In genomic region chr22:32204856-32205722, GRCh38 we compare ENCODE assay signal across 8 cellular contexts. TPM values are rescaled to one million over a fixed set of nuclear protein-coding genes. Genes with fewer than 3 reads are reported as not detected.
DNase-seq lines count a peak whose midpoint lies in the region; ATAC-seq and TF ChIP-seq lines count a peak whose summit lies in the region.

Gene RFPL2 (minus strand): TSS chr22:32205073. CDS start chr22:32202451, 2,622 bp downstream.

- TF ChIP-seq CTCF in glutamatergic neuron (IDR thresholded peaks at IDR 0.05; ENCODE audit: partially characterized antibody, unreplicated experiment): no peak

- intact Hi-C loops in activated T-helper 1 cell treated with anti-CD3 and anti-CD28 coated beads, Interleukin-12 subunit alpha, Interleukin-12 subunit beta, Interleukin-2, Interleukin-4 antibody, amounts not matched to agents 30 ng/mL and 10 ng/mL and 1 ng/mL, durations not matched to agents 14 hours and 24 hours and 36 hours (cut with micrococcal nuclease): loop anchor here (10.0 kb wide), 1 partner anchor 270 kb away; the partner anchor contains the start of gene FBXO7
- intact Hi-C loops in posterior cingulate gyrus (cut with DNase I): loop anchor here (10.0 kb wide), 1 partner anchor 60 kb away; no protein-coding TSS in a partner anchor

- no peak for ATAC-seq in GM19463 (IDR thresholded peaks at IDR 0.05; ENCODE audit: unreplicated experiment)
- ATAC-seq in HG03460 (IDR thresholded peaks at IDR 0.05; ENCODE audit: unreplicated experiment): no peak
- no peak for ATAC-seq in HG03139 (IDR thresholded peaks at IDR 0.05; ENCODE audit: unreplicated experiment)

- H3K27me3 Mint-ChIP-seq in activated T-helper 1 cell treated with anti-CD3 and anti-CD28 coated beads, Interleukin-12 subunit alpha, Interleukin-12 subunit beta, Interleukin-2, Interleukin-4 antibody, amounts not matched to agents 30 ng/mL and 10 ng/mL and 1 ng/mL, durations not matched to agents 14 hours and 24 hours and 36 hours (ENCODE audit: insufficient read depth): peaks cover 19% of the 10 kb centered on the region
- H3K27me3 Mint-ChIP-seq in glutamatergic neuron (ENCODE audit: unreplicated experiment): peaks cover 15% of the 10 kb centered on the region

- H3K4me3 Mint-ChIP-seq in activated T-helper 1 cell treated with anti-CD3 and anti-CD28 coated beads, Interleukin-12 subunit alpha, Interleukin-12 subunit beta, Interleukin-2, Interleukin-4 antibody, amounts not matched to agents 30 ng/mL and 10 ng/mL and 1 ng/mL, durations not matched to agents 14 hours and 24 hours and 36 hours: peak within 1 kb of the TSS; percentile 68
- peak within 1 kb of the TSS; percentile 89 for H3K4me3 Mint-ChIP-seq in glutamatergic neuron (ENCODE audit: unreplicated experiment)

- peaks cover 38% of the 10 kb centered on the region for H3K4me1 Mint-ChIP-seq in activated T-helper 1 cell treated with anti-CD3 and anti-CD28 coated beads, Interleukin-12 subunit alpha, Interleukin-12 subunit beta, Interleukin-2, Interleukin-4 antibody, amounts not matched to agents 30 ng/mL and 10 ng/mL and 1 ng/mL, durations not matched to agents 14 hours and 24 hours and 36 hours (ENCODE audit: low read depth)
- peaks cover 9% of the 10 kb centered on the region for H3K4me1 Mint-ChIP-seq in glutamatergic neuron (ENCODE audit: low read depth, unreplicated experiment)

- H3K36me3 Mint-ChIP-seq in activated T-helper 1 cell treated with anti-CD3 and anti-CD28 coated beads, Interleukin-12 subunit alpha, Interleukin-12 subunit beta, Interleukin-2, Interleukin-4 antibody, amounts not matched to agents 30 ng/mL and 10 ng/mL and 1 ng/mL, durations not matched to agents 14 hours and 24 hours and 36 hours (ENCODE audit: low read depth): no peaks in the 10 kb centered on the region
- H3K36me3 Mint-ChIP-seq in glutamatergic neuron (ENCODE audit: unreplicated experiment): no peaks in the 10 kb centered on the region

- no peak within 1 kb of the TSS for H3K27ac Mint-ChIP-seq in activated T-helper 1 cell treated with anti-CD3 and anti-CD28 coated beads, Interleukin-12 subunit alpha, Interleukin-12 subunit beta, Interleukin-2, Interleukin-4 antibody, amounts not matched to agents 30 ng/mL and 10 ng/mL and 1 ng/mL, durations not matched to agents 14 hours and 24 hours and 36 hours
- no peak within 1 kb of the TSS for H3K27ac Mint-ChIP-seq in glutamatergic neuron (ENCODE audit: unreplicated experiment)

- peak; percentile 4 for DNase-seq in EH (ENCODE audit: low read depth)
- DNase-seq in NCI-H1930 (lab: John Stamatoyannopoulos, UW): peak; percentile 72 to 79
- DNase-seq in activated T-helper 1 cell treated with anti-CD3 and anti-CD28 coated beads, Interleukin-12 subunit alpha, Interleukin-12 subunit beta, Interleukin-2, Interleukin-4 antibody, amounts not matched to agents 30 ng/mL and 10 ng/mL and 1 ng/mL, durations not matched to agents 14 hours and 24 hours and 36 hours (ENCODE audit: low spot score): no peak
- DNase-seq in glutamatergic neuron: peak; percentile 82
- DNase-seq in posterior cingulate gyrus: peak in 9 of 10 donors; percentile 37 to 96 (median 64)

- no peaks in the 10 kb centered on the region for H3K9me3 Mint-ChIP-seq in activated T-helper 1 cell treated with anti-CD3 and anti-CD28 coated beads, Interleukin-12 subunit alpha, Interleukin-12 subunit beta, Interleukin-2, Interleukin-4 antibody, amounts not matched to agents 30 ng/mL and 10 ng/mL and 1 ng/mL, durations not matched to agents 14 hours and 24 hours and 36 hours
- peaks cover 3% of the 10 kb centered on the region for H3K9me3 Mint-ChIP-seq in glutamatergic neuron (ENCODE audit: unreplicated experiment)

RNA-seq across cellular contexts. Expression of gene RFPL2, which starts in this region (rescaled TPM):
- total RNA-seq in activated T-helper 1 cell treated with anti-CD3 and anti-CD28 coated beads, Interleukin-12 subunit alpha, Interleukin-12 subunit beta, Interleukin-2, Interleukin-4 antibody, amounts not matched to agents 30 ng/mL and 10 ng/mL and 1 ng/mL, durations not matched to agents 14 hours and 24 hours and 36 hours: 0.26 and 0.42 TPM in 2 replicates
- total RNA-seq in glutamatergic neuron (ENCODE audit: unreplicated experiment): 1.4 TPM
